In genomic region chr1:219847215-219847855, GRCh38 we compare ENCODE assay signal across 26 cellular contexts.
A peak's percentile ranks its signal among the peaks of the same experiment; 100 is the strongest.
DNase-seq lines count a peak whose midpoint lies in the region; ATAC-seq, FAIRE-seq and TF ChIP-seq lines count a peak whose summit lies in the region.
"Had no signal": no experiment of that assay in that cellular context is flagged by ENCODE, and none has a peak within 500 bp of the region (broad histone marks: within the 10 kb centered on the region; RNA-seq: fewer than 3 reads in every experiment).

No MANE protein-coding gene starts in this region.

- H3K4me3 ChIP-seq in choroid plexus epithelial cell (ENCODE audit: low read depth, low read length) (no peak overlapping the region), HepG2 (replicated peaks in 1 of 3; ENCODE audit: insufficient read depth in 1 of 3, low read depth in 2 of 3, low read length in 3 of 3) (no peak overlapping the region)
- H3K4me3 ChIP-seq: adrenal gland, cardiac muscle cell, dorsolateral prefrontal cortex, left lung, neural progenitor cell had no signal

- H3K27me3 ChIP-seq in HepG2 (ENCODE audit: control insufficient read depth in 1 of 2, insufficient read depth in 2 of 2, low read length in 2 of 2), result no peaks in the 10 kb centered on the region
- H3K27me3 ChIP-seq: adrenal gland, cardiac muscle cell, dorsolateral prefrontal cortex, left lung had no signal

- peaks cover 16% of the 10 kb centered on the region for H3K4me1 ChIP-seq in HepG2 (ENCODE audit: insufficient read depth, low read length)
- H3K4me1 ChIP-seq: adrenal gland, BE2C, Caco-2, left lung, neural progenitor cell had no signal

- no peaks in the 10 kb centered on the region for H3K9me3 ChIP-seq in HepG2 (ENCODE audit: low read length)
- H3K9me3 ChIP-seq: adrenal gland, BE2C, Caco-2, SK-N-SH had no signal

- no peaks in the 10 kb centered on the region for H3K36me3 ChIP-seq in HepG2 (replicated peaks in 1 of 2; ENCODE audit: control insufficient read depth in 1 of 2, insufficient read depth in 2 of 2, low read length in 2 of 2)
- H3K36me3 ChIP-seq: adrenal gland, BE2C, cardiac muscle cell, left lung, neural progenitor cell had no signal

- H4K20me1 ChIP-seq in HepG2 (ENCODE audit: insufficient read depth, low read length), result no peaks in the 10 kb centered on the region

- CTCF ChIA-PET in HepG2 (lab: Yijun Ruan, JAX; ENCODE audit: low intra/inter-chr PET ratio, low total read pairs), result no interaction called here

- POLR2A ChIA-PET in HepG2 (lab: Yijun Ruan, JAX), result no interaction called here

- no peak overlapping the region for H3K9ac ChIP-seq in HepG2 (ENCODE audit: insufficient read depth, low read depth, low read length)
- H3K9ac ChIP-seq: KMS-11, neural progenitor cell, SK-N-SH had no signal

- H3K27ac ChIP-seq in HepG2 (ENCODE audit: extremely low read length, insufficient read depth, low read length), result no peak overlapping the region
- H3K27ac ChIP-seq: adrenal gland, cardiac muscle cell, dorsolateral prefrontal cortex, KMS-11, left lung, neural progenitor cell had no signal

- intact Hi-C loops in HepG2 (cut with micrococcal nuclease; ENCODE audit: unreplicated experiment), result no loop called here

- ATAC-seq in HepG2 (peak; percentile 80), HG03342 (IDR thresholded peaks at IDR 0.05; ENCODE audit: unreplicated experiment) (no peak)
- ATAC-seq: left lung had no signal

- TF ChIP-seq EP300 in HepG2 (IDR thresholded peaks at IDR 0.05; ENCODE audit: low read depth in 2 of 2, low read length in 2 of 2) (no peak), HepG2 (CRISPR knock-in tag; IDR thresholded peaks at IDR 0.05; ENCODE audit: borderline replicate concordance) (no peak)

- 5% methylated on average over 4 of the region's 4 CpGs for WGBS in HepG2 (ENCODE audit: low lambda C conversion rate)

- no peak overlapping the region for H3K4me2 ChIP-seq in HepG2 (ENCODE audit: low read depth, low read length)
- H3K4me2 ChIP-seq: KMS-11, neural progenitor cell, SK-N-SH had no signal

- no peak for TF ChIP-seq RAD21 in HepG2 (CRISPR knock-in tag; IDR thresholded peaks at IDR 0.05)

- BruUV-seq in HepG2 (replicated peaks; lab: Mats Ljungman, UMichigan), result no TSS peak

- peak; percentile 0 for DNase-seq in AG20443 (ENCODE audit: low spot score)
- DNase-seq in HT1080 (ENCODE audit: low read depth), result peak; percentile 17
- peak; percentile 3 for DNase-seq in choroid plexus epithelial cell (ENCODE audit: low read depth)
- DNase-seq in HepG2 (ENCODE audit: low spot score), result peak; percentile 43
- no peak for DNase-seq in dedifferentiated amniotic fluid mesenchymal stem cell (ENCODE audit: extremely low spot score)
- no peak for DNase-seq in activated effector memory CD4-positive, alpha-beta T cell treated with Interleukin-2 at 50 U/mL for 16 hours
- no peak for DNase-seq in pons (ENCODE audit: low spot score)
- DNase-seq: activated B cell treated with CpG ODN at 0.5 μM for 24 hours; activated CD4-positive, alpha-beta T cell treated with anti-CD3 and anti-CD28 coated beads, Interleukin-2, amount 50 U/mL, for 48 hours; activated gamma-delta T cell treated with Interleukin-2 at 50 U/mL for 16 hours; adrenal gland; BE2C; Caco-2; dorsolateral prefrontal cortex; NCI-H1092 treated with DMSO at 0.1 percent for 48 hours; NCI-H2029; NCI-H345; SK-N-SH; stimulated activated CD8-positive, alpha-beta memory T cell treated with anti-CD3 and anti-CD28 coated beads, Interleukin-4, amount 100 ng/mL, for 48 hours had no signal

- no peak for TF ChIP-seq POLR2A in HepG2 (IDR thresholded peaks at IDR 0.05; ENCODE audit: insufficient read depth in 1 of 2, low read depth in 2 of 2, low read length in 2 of 2)

- TF ChIP-seq CTCF in choroid plexus epithelial cell (conservative IDR thresholded peaks at IDR 0.05; ENCODE audit: low read depth, low read length), result no peak
- TF ChIP-seq CTCF in HepG2 (CRISPR knock-in tag; IDR thresholded peaks at IDR 0.05), result no peak

- in situ Hi-C loops in HepG2 (cut with HindIII; ENCODE audit: extremely low pct_ligation_motif_present, low pct_unique_long_range_greater_than_20kb), result no loop called here

- no peak overlapping the region for H2AFZ ChIP-seq in HepG2 (ENCODE audit: low read length)
- H2AFZ ChIP-seq: neural progenitor cell had no signal

- H3K79me2 ChIP-seq in HepG2 (ENCODE audit: insufficient read depth, low read length), result no peaks in the 10 kb centered on the region

- FAIRE-seq in HepG2 (lab: Jason Lieb, UNC), result no peak
- FAIRE-seq: A204.1, G401.6 had no signal

TF ChIP-seq in HepG2, 621 proteins besides CTCF, POLR2A, EP300 and RAD21:
- TF ChIP-seq KAT8 (CRISPR knock-in tag; IDR thresholded peaks at IDR 0.05), result no peak
- no peak for TF ChIP-seq FOXC1 (CRISPR knock-in tag; IDR thresholded peaks at IDR 0.05; ENCODE audit: borderline replicate concordance)
- TF ChIP-seq HNF4A (CRISPR knock-in tag; IDR thresholded peaks at IDR 0.05), result peak; percentile 13; the same call in 1 of the 2 replicates
- no peak for TF ChIP-seq ZBTB7B (CRISPR knock-in tag; IDR thresholded peaks at IDR 0.05)
- TF ChIP-seq KLF13 (CRISPR knock-in tag; IDR thresholded peaks at IDR 0.05), result no peak
- TF ChIP-seq CBX1 (IDR thresholded peaks at IDR 0.05; ENCODE audit: low read depth), result no peak
- 0 out of 2 replicates have a peak, but pooled peaks have one; percentile 25 for TF ChIP-seq SOX5 (CRISPR knock-in tag; IDR thresholded peaks at IDR 0.05; ENCODE audit: borderline replicate concordance)
- TF ChIP-seq KMT2A (CRISPR knock-in tag; IDR thresholded peaks at IDR 0.05), result no peak
- TF ChIP-seq HDAC6 (IDR thresholded peaks at IDR 0.05; ENCODE audit: low read depth, low read length), result no peak
- no peak for TF ChIP-seq CHCHD3 (CRISPR knock-in tag; IDR thresholded peaks at IDR 0.05)
- TF ChIP-seq SOX6 (IDR thresholded peaks at IDR 0.05), result no peak
- peak; percentile 20; the same call in 1 of the 2 replicates for TF ChIP-seq SOX6 (CRISPR knock-in tag; IDR thresholded peaks at IDR 0.05)
- TF ChIP-seq TEAD3 (CRISPR knock-in tag; optimal IDR thresholded peaks at IDR 0.05; ENCODE audit: borderline replicate concordance), result peak; percentile 6
- no peak for TF ChIP-seq FOSL1 (CRISPR knock-in tag; IDR thresholded peaks at IDR 0.05; ENCODE audit: borderline replicate concordance)
- TF ChIP-seq SOX13 (IDR thresholded peaks at IDR 0.05), result no peak
- peak in 1 of 2 experiments; percentile 40; a peak in 1 of 4 replicates for TF ChIP-seq SOX13 (CRISPR knock-in tag; conservative IDR thresholded peaks at IDR 0.05 in 1 of 2, IDR thresholded peaks at IDR 0.05 in 1 of 2)
- TF ChIP-seq CREB3 (CRISPR knock-in tag; IDR thresholded peaks at IDR 0.05), result no peak
- TF ChIP-seq ZMAT5 (CRISPR knock-in tag; IDR thresholded peaks at IDR 0.05; ENCODE audit: borderline replicate concordance, low read depth), result no peak
- TF ChIP-seq ZNF614 (CRISPR knock-in tag; IDR thresholded peaks at IDR 0.05; ENCODE audit: borderline replicate concordance), result no peak
- no peak for TF ChIP-seq ZNF713 (CRISPR knock-in tag; IDR thresholded peaks at IDR 0.05)
- no peak for TF ChIP-seq HOXA7 (CRISPR knock-in tag; IDR thresholded peaks at IDR 0.05)
TF ChIP-seq in HepG2: peak in this region for 5.

Comparison
In these comparisons a context has a peak if more than half of its experiments do, and no peak if none do; other contexts are left out.
1. DNase-seq: peak in AG20443 (single experiment), HT1080 (single experiment), choroid plexus epithelial cell (single experiment) and HepG2 (single experiment); none in dedifferentiated amniotic fluid mesenchymal stem cell (single experiment), activated effector memory CD4-positive, alpha-beta T cell treated with Interleukin-2 at 50 U/mL for 16 hours (single experiment) and pons (single experiment).